1 cellular context compared by ENCODE assay signal in the genomic region with DNA sequence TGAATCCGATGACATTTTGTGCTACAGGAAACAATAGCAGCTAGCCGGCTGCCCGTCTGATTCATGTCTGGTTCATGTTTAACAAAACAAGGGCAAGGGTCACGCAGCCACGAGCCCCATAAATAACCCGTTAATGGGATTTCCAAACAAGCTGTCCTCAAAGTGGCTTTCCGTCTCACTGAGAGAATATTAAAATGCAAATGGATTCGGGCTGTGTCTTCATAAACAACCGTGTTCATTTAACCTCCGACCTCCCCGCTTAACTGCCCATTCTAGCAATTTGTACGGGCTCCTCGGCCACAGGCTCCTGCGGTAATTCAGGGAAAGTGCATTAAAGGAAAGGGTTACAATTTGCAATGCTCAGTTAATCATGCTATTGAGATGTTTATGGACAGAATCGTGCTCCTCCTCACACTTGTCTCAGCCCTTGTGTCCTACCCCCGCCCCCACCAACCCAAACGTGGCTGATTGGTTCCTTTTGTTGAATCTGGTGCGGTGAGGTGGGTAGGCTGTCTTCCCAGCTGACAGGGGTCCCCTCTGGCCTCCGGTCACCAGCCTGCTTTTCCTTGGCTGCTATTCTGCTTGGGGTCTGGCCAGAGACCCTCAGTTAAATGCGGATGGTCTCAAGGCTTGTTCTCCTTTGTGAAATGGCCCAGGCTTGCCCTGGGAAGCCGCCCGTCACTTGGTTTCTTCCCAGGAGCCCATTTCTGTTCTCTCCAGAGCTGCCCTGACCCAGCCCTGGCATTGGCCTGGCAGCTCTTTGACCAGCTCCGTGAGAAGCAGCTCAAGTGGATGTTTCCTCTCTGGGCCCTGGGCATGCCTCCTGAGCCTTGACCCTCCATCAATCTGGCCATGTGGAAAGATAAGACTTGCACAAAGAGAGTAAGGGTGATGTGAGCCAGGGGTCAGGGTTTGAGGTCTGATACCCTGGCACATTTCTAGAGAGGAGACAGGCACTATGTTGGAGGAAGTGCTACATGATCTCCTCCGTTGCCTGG.
TF ChIP-seq lines count a peak whose summit lies in the region.

No MANE protein-coding gene starts in this region.

TF ChIP-seq in HepG2, 621 proteins besides CTCF, POLR2A, EP300 and RAD21 (continued from another document and continues in another):
- TF ChIP-seq, protein P1, sequence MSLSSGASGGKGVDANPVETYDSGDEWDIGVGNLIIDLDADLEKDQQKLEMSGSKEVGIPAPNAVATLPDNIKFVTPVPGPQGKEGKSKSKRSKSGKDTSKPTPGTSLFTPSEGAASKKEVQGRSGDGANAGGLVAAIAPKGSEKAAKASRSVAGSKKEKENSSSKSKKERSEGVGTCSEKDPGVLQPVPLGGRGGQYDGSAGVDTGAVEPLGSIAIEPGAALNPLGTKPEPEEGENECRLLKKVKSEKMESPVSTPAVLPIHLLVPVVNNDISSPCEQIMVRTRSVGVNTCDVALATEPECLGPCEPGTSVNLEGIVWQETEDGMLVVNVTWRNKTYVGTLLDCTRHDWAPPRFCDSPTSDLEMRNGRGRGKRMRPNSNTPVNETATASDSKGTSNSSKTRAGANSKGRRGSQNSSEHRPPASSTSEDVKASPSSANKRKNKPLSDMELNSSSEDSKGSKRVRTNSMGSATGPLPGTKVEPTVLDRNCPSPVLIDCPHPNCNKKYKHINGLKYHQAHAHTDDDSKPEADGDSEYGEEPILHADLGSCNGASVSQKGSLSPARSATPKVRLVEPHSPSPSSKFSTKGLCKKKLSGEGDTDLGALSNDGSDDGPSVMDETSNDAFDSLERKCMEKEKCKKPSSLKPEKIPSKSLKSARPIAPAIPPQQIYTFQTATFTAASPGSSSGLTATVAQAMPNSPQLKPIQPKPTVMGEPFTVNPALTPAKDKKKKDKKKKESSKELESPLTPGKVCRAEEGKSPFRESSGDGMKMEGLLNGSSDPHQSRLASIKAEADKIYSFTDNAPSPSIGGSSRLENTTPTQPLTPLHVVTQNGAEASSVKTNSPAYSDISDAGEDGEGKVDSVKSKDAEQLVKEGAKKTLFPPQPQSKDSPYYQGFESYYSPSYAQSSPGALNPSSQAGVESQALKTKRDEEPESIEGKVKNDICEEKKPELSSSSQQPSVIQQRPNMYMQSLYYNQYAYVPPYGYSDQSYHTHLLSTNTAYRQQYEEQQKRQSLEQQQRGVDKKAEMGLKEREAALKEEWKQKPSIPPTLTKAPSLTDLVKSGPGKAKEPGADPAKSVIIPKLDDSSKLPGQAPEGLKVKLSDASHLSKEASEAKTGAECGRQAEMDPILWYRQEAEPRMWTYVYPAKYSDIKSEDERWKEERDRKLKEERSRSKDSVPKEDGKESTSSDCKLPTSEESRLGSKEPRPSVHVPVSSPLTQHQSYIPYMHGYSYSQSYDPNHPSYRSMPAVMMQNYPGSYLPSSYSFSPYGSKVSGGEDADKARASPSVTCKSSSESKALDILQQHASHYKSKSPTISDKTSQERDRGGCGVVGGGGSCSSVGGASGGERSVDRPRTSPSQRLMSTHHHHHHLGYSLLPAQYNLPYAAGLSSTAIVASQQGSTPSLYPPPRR (CRISPR knock-in tag; IDR thresholded peaks at IDR 0.05; ENCODE audit: borderline replicate concordance), result no peak
- TF ChIP-seq SP1 (IDR thresholded peaks at IDR 0.05), result no peak
- no peak for TF ChIP-seq SP1 (CRISPR knock-in tag; IDR thresholded peaks at IDR 0.05)
- no peak for TF ChIP-seq EZH2 (conservative IDR thresholded peaks at IDR 0.05; ENCODE audit: low read depth, low read length)
- TF ChIP-seq ZNF431 (CRISPR knock-in tag; IDR thresholded peaks at IDR 0.05; ENCODE audit: borderline replicate concordance, low read depth), result no peak
- TF ChIP-seq POGZ (CRISPR knock-in tag; IDR thresholded peaks at IDR 0.05), result no peak
- no peak for TF ChIP-seq MTA1 (CRISPR knock-in tag; IDR thresholded peaks at IDR 0.05; ENCODE audit: borderline replicate concordance)
- TF ChIP-seq AHR (CRISPR knock-in tag; IDR thresholded peaks at IDR 0.05), result no peak
- TF ChIP-seq HOXD1 (CRISPR knock-in tag; IDR thresholded peaks at IDR 0.05), result no peak
- TF ChIP-seq, protein P2, sequence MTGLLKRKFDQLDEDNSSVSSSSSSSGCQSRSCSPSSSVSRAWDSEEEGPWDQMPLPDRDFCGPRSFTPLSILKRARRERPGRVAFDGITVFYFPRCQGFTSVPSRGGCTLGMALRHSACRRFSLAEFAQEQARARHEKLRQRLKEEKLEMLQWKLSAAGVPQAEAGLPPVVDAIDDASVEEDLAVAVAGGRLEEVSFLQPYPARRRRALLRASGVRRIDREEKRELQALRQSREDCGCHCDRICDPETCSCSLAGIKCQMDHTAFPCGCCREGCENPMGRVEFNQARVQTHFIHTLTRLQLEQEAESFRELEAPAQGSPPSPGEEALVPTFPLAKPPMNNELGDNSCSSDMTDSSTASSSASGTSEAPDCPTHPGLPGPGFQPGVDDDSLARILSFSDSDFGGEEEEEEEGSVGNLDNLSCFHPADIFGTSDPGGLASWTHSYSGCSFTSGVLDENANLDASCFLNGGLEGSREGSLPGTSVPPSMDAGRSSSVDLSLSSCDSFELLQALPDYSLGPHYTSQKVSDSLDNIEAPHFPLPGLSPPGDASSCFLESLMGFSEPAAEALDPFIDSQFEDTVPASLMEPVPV (CRISPR knock-in tag; IDR thresholded peaks at IDR 0.05), result no peak
- TF ChIP-seq ZBTB7B (CRISPR knock-in tag; IDR thresholded peaks at IDR 0.05), result no peak
- TF ChIP-seq PLRG1 (conservative IDR thresholded peaks at IDR 0.05), result no peak
- TF ChIP-seq ZNF256 (CRISPR knock-in tag; conservative IDR thresholded peaks at IDR 0.05), result no peak
- TF ChIP-seq, protein P3, sequence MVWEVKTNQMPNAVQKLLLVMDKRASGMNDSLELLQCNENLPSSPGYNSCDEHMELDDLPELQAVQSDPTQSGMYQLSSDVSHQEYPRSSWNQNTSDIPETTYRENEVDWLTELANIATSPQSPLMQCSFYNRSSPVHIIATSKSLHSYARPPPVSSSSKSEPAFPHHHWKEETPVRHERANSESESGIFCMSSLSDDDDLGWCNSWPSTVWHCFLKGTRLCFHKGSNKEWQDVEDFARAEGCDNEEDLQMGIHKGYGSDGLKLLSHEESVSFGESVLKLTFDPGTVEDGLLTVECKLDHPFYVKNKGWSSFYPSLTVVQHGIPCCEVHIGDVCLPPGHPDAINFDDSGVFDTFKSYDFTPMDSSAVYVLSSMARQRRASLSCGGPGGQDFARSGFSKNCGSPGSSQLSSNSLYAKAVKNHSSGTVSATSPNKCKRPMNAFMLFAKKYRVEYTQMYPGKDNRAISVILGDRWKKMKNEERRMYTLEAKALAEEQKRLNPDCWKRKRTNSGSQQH (CRISPR knock-in tag; IDR thresholded peaks at IDR 0.05; ENCODE audit: low read depth), result no peak
- no peak for TF ChIP-seq ZIK1 (CRISPR knock-in tag; IDR thresholded peaks at IDR 0.05; ENCODE audit: borderline replicate concordance, low read depth)
- no peak for TF ChIP-seq SRF (IDR thresholded peaks at IDR 0.05; ENCODE audit: low read depth, low read length)
- no peak for TF ChIP-seq SMC3 (IDR thresholded peaks at IDR 0.05; ENCODE audit: low read length)
- TF ChIP-seq ZNF136 (CRISPR knock-in tag; IDR thresholded peaks at IDR 0.05; ENCODE audit: low read depth), result no peak
- TF ChIP-seq HHEX (CRISPR knock-in tag; IDR thresholded peaks at IDR 0.05), result peak; percentile 49; the same call in 1 of the 2 replicates
- TF ChIP-seq ZNF83 (CRISPR knock-in tag; IDR thresholded peaks at IDR 0.05; ENCODE audit: borderline replicate concordance), result no peak
- TF ChIP-seq HNF4G (IDR thresholded peaks at IDR 0.05; ENCODE audit: borderline replicate concordance, low read depth, low read length), result peak; percentile 38; the same call in 1 of the 2 replicates
- TF ChIP-seq HNF4G (CRISPR knock-in tag; IDR thresholded peaks at IDR 0.05; ENCODE audit: borderline replicate concordance, low read depth), result no peak
- no peak for TF ChIP-seq ZFYVE20 (CRISPR knock-in tag; IDR thresholded peaks at IDR 0.05; ENCODE audit: borderline replicate concordance, low read depth)
- TF ChIP-seq, protein P4, sequence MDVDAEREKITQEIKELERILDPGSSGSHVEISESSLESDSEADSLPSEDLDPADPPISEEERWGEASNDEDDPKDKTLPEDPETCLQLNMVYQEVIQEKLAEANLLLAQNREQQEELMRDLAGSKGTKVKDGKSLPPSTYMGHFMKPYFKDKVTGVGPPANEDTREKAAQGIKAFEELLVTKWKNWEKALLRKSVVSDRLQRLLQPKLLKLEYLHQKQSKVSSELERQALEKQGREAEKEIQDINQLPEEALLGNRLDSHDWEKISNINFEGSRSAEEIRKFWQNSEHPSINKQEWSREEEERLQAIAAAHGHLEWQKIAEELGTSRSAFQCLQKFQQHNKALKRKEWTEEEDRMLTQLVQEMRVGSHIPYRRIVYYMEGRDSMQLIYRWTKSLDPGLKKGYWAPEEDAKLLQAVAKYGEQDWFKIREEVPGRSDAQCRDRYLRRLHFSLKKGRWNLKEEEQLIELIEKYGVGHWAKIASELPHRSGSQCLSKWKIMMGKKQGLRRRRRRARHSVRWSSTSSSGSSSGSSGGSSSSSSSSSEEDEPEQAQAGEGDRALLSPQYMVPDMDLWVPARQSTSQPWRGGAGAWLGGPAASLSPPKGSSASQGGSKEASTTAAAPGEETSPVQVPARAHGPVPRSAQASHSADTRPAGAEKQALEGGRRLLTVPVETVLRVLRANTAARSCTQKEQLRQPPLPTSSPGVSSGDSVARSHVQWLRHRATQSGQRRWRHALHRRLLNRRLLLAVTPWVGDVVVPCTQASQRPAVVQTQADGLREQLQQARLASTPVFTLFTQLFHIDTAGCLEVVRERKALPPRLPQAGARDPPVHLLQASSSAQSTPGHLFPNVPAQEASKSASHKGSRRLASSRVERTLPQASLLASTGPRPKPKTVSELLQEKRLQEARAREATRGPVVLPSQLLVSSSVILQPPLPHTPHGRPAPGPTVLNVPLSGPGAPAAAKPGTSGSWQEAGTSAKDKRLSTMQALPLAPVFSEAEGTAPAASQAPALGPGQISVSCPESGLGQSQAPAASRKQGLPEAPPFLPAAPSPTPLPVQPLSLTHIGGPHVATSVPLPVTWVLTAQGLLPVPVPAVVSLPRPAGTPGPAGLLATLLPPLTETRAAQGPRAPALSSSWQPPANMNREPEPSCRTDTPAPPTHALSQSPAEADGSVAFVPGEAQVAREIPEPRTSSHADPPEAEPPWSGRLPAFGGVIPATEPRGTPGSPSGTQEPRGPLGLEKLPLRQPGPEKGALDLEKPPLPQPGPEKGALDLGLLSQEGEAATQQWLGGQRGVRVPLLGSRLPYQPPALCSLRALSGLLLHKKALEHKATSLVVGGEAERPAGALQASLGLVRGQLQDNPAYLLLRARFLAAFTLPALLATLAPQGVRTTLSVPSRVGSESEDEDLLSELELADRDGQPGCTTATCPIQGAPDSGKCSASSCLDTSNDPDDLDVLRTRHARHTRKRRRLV (CRISPR knock-in tag; IDR thresholded peaks at IDR 0.05), result no peak
- no peak for TF ChIP-seq ZNF562 (CRISPR knock-in tag; IDR thresholded peaks at IDR 0.05; ENCODE audit: borderline replicate concordance)
- TF ChIP-seq FOXA3 (CRISPR knock-in tag; IDR thresholded peaks at IDR 0.05), result no peak
- TF ChIP-seq STAT5B (CRISPR knock-in tag; IDR thresholded peaks at IDR 0.05), result no peak
- no peak for TF ChIP-seq ZNF10 (CRISPR knock-in tag; IDR thresholded peaks at IDR 0.05; ENCODE audit: borderline replicate concordance, low read depth)
- no peak for TF ChIP-seq SNAPC2 (CRISPR knock-in tag; IDR thresholded peaks at IDR 0.05)
- TF ChIP-seq, protein P5, sequence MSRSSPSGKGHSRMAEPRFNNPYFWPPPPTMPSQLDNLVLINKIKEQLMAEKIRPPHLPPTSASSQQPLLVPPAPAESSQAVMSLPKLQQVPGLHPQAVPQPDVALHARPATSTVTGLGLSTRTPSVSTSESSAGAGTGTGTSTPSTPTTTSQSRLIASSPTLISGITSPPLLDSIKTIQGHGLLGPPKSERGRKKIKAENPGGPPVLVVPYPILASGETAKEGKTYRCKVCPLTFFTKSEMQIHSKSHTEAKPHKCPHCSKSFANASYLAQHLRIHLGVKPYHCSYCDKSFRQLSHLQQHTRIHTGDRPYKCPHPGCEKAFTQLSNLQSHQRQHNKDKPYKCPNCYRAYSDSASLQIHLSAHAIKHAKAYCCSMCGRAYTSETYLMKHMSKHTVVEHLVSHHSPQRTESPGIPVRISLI (CRISPR knock-in tag; IDR thresholded peaks at IDR 0.05; ENCODE audit: borderline replicate concordance), result no peak
- TF ChIP-seq HMG20A (CRISPR knock-in tag; IDR thresholded peaks at IDR 0.05; ENCODE audit: borderline replicate concordance), result no peak
- TF ChIP-seq ZFP37 (CRISPR knock-in tag; IDR thresholded peaks at IDR 0.05; ENCODE audit: borderline replicate concordance), result 0 out of 2 replicates have a peak, but pooled peaks have one; percentile 25
- TF ChIP-seq FOXA1 (IDR thresholded peaks at IDR 0.05), result no peak
- no peak for TF ChIP-seq FOXA1 (CRISPR knock-in tag; IDR thresholded peaks at IDR 0.05)
- TF ChIP-seq FOXO1 (CRISPR knock-in tag; IDR thresholded peaks at IDR 0.05), result 0 out of 2 replicates have a peak, but pooled peaks have one; percentile 21
- no peak for TF ChIP-seq ZNF558 (CRISPR knock-in tag; IDR thresholded peaks at IDR 0.05; ENCODE audit: borderline replicate concordance)
- TF ChIP-seq, protein P6, sequence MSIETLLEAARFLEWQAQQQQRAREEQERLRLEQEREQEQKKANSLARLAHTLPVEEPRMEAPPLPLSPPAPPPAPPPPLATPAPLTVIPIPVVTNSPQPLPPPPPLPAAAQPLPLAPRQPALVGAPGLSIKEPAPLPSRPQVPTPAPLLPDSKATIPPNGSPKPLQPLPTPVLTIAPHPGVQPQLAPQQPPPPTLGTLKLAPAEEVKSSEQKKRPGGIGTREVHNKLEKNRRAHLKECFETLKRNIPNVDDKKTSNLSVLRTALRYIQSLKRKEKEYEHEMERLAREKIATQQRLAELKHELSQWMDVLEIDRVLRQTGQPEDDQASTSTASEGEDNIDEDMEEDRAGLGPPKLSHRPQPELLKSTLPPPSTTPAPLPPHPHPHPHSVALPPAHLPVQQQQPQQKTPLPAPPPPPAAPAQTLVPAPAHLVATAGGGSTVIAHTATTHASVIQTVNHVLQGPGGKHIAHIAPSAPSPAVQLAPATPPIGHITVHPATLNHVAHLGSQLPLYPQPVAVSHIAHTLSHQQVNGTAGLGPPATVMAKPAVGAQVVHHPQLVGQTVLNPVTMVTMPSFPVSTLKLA (IDR thresholded peaks at IDR 0.05), result no peak
